In the genomic region with DNA sequence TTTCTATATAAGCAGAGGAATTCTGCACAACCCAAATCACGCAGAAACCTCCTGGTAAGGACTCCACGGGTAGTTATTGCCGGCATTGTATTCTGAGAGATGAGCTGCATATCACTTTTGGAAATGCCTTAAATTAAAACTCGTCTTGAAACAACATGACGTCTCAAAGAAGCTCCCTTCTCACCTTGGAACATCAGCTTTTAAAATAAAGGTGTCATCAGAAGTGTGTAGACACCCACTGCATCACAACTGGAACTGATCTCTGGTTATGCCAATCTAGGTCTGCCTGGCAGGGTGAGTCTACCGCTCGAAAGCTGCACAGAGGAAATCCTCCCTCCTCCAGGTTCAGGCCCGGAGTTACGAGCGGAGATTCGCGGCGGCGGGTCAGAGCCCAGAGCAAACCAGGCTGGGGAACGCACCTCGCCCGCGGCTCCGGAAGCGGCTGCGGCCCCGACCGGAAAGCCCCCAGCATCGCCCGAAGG, we compare ENCODE assay signal across 8 cellular contexts. TPM values are rescaled to one million over a fixed set of nuclear protein-coding genes. Genes with fewer than 3 reads are reported as not detected.
DNase-seq lines count a peak whose midpoint lies in the region; ATAC-seq and TF ChIP-seq lines count a peak whose summit lies in the region.

No MANE protein-coding gene starts in this region.

- in situ Hi-C loops in Panc1 (cut with HindIII; ENCODE audit: low pct_unique_long_range_greater_than_20kb, low sequenced_read_pairs): no loop called here

- no peaks in the 10 kb centered on the region for H3K9me3 ChIP-seq in CD4-positive, alpha-beta memory T cell (ENCODE audit: control insufficient read depth in 1 of 2, low read length in 2 of 2)
- no peaks in the 10 kb centered on the region for H3K9me3 ChIP-seq in Panc1 (ENCODE audit: control insufficient read depth, insufficient read depth, low read depth, low read length)
- H3K9me3 ChIP-seq in neutrophil: no peaks in the 10 kb centered on the region

- POLR2A ChIA-PET in CD4-positive, alpha-beta memory T cell (lab: Charles Lee; ENCODE audit: partially characterized antibody): interaction anchor here (0.8 to 1.8 kb wide), 13 partner anchors 8 to 1482 kb away, joined by 3 to 8 read pairs (median 4); a partner anchor contains a TSS
- POLR2A ChIA-PET in Panc1 (lab: Charles Lee): interaction anchor here (0.6 kb wide), 1 partner anchor 100 kb away, joined by 3 read pairs; no protein-coding TSS in a partner anchor

- no peaks in the 10 kb centered on the region for H3K27me3 ChIP-seq in CD4-positive, alpha-beta memory T cell (ENCODE audit: insufficient read depth, low read length)
- H3K27me3 ChIP-seq in Panc1 (ENCODE audit: control insufficient read depth, insufficient read depth, low read length) (no peaks in the 10 kb centered on the region), neutrophil (peaks cover 9% of the 10 kb centered on the region)

- CTCF ChIA-PET in CD4-positive, alpha-beta memory T cell (lab: Charles Lee; ENCODE audit: partially characterized antibody): interaction anchor here (0.9 to 2.5 kb wide), 3 partner anchors 15 to 119 kb away, joined by 3 to 8 read pairs (median 3); no protein-coding TSS in a partner anchor
- CTCF ChIA-PET in Panc1 (lab: Charles Lee): no interaction called here

- peak overlapping the region; percentile 68 to 89 for H3K4me3 ChIP-seq in CD4-positive, alpha-beta memory T cell (ENCODE audit: low read length in 2 of 2)
- H3K4me3 ChIP-seq in Panc1 (ENCODE audit: low read depth in 2 of 2, low read length in 2 of 2) (peak overlapping the region; percentile 64 to 83), neutrophil (ENCODE audit: low read depth in 1 of 2, low read length in 1 of 2) (peak overlapping the region; percentile 81 to 91)

- H3K27ac Mint-ChIP-seq in CD4-positive, alpha-beta memory T cell: peak overlapping the region; percentile 87 to 98 (median 97)

- no peaks in the 10 kb centered on the region for H3K27me3 Mint-ChIP-seq in CD4-positive, alpha-beta memory T cell

- intact Hi-C loops in CD4-positive, alpha-beta memory T cell (cut with micrococcal nuclease): loop anchor here (1.0 to 10.0 kb wide), 8 partner anchors 119 to 1480 kb away; a partner anchor contains a TSS
- intact Hi-C loops in Panc1 (cut with micrococcal nuclease; ENCODE audit: unreplicated experiment): loop anchor here (2.0 to 10.0 kb wide), 2 partner anchors 118 to 178 kb away; no protein-coding TSS in a partner anchor

- peaks cover 5 to 7% of the 10 kb centered on the region in 2 donors for H3K36me3 Mint-ChIP-seq in CD4-positive, alpha-beta memory T cell

- TF ChIP-seq CTCF in Panc1 (IDR thresholded peaks at IDR 0.05) (no peak), neutrophil (IDR thresholded peaks at IDR 0.05) (no peak)

- peaks cover 48 to 70% (median 55%) of the 10 kb centered on the region in 4 donors for H3K4me1 Mint-ChIP-seq in CD4-positive, alpha-beta memory T cell

- H3K4me3 Mint-ChIP-seq in CD4-positive, alpha-beta memory T cell: peak overlapping the region; percentile 81 to 94 (median 89)

- BruUV-seq in Panc1 (replicated peaks; lab: Mats Ljungman, UMichigan): no TSS peak

- peak overlapping the region; percentile 88 for H3K27ac ChIP-seq in CD4-positive, alpha-beta memory T cell (ENCODE audit: low read depth, low read length)
- peak overlapping the region; percentile 94 for H3K27ac ChIP-seq in Panc1 (ENCODE audit: low read length)
- H3K27ac ChIP-seq in neutrophil: peak overlapping the region; percentile 93

- H3K4me1 ChIP-seq in CD4-positive, alpha-beta memory T cell (ENCODE audit: insufficient read depth, low read length): peaks cover 62% of the 10 kb centered on the region
- H3K4me1 ChIP-seq in Panc1 (ENCODE audit: control insufficient read depth, insufficient read depth, low read length) (peaks cover 35% of the 10 kb centered on the region), neutrophil (ENCODE audit: control insufficient read depth in 1 of 2, insufficient read depth in 1 of 2, low read depth in 1 of 2, low read length in 1 of 2) (peaks cover 44 to 49% of the 10 kb centered on the region in 2 experiments)

- H3K36me3 ChIP-seq in CD4-positive, alpha-beta memory T cell (ENCODE audit: insufficient read depth, low read length): no peaks in the 10 kb centered on the region
- H3K36me3 ChIP-seq in Panc1 (ENCODE audit: control insufficient read depth, insufficient read depth, low read length): no peaks in the 10 kb centered on the region; the same call in 1 of the 2 replicates
- H3K36me3 ChIP-seq in neutrophil: no peaks in the 10 kb centered on the region

- H3K9me3 Mint-ChIP-seq in CD4-positive, alpha-beta memory T cell: no peaks in the 10 kb centered on the region

- no peak for DNase-seq in CD4-positive, alpha-beta memory T cell
- DNase-seq in Panc1 (ENCODE audit: low read depth, low spot score): peak; percentile 36
- no peak for DNase-seq in GM19240 (ENCODE audit: insufficient read length, low spot score)

- ATAC-seq in GM21576 (IDR thresholded peaks at IDR 0.05; ENCODE audit: unreplicated experiment) (peak; percentile 15), Panc1 (peak; percentile 35), esophagus mucosa (peak; percentile 41), HG03565 (IDR thresholded peaks at IDR 0.05; ENCODE audit: unreplicated experiment) (no peak), HG02571 (IDR thresholded peaks at IDR 0.05; ENCODE audit: unreplicated experiment) (no peak)

RNA-seq across cellular contexts. Expression of a gene that starts 1.0 kb away (rescaled TPM):
- 10 to 100 TPM; 13.3 to 13.6 TPM for total RNA-seq in CD4-positive, alpha-beta memory T cell
- polyA plus RNA-seq in CD4-positive, alpha-beta memory T cell: 1 to 10 TPM; 2.7 to 6.9 TPM
- total RNA-seq in Panc1 (2021; ENCODE audit: unreplicated experiment) (36.9 TPM), esophagus mucosa (15.4 TPM)
- 14.1 TPM for polyA plus RNA-seq in Panc1 (2012; ENCODE audit: insufficient read length)

Comparison
In these comparisons a context has a peak if more than half of its experiments do, and no peak if none do; other contexts are left out.
1. ATAC-seq: peak in GM21576 (single experiment), Panc1 (single experiment) and esophagus mucosa (single experiment); none in HG03565 (single experiment) and HG02571 (single experiment).
2. Peak in every context shown above with its lines, with median percentiles within 50 percentile points of each other: H3K27ac ChIP-seq and H3K4me3 ChIP-seq.